15 cellular contexts compared by ENCODE assay signal in genomic region chr12:131735863-131736806, GRCh38. TPM values are rescaled to one million over a fixed set of nuclear protein-coding genes. Genes with fewer than 3 reads are reported as not detected.
DNase-seq lines count a peak whose midpoint lies in the region; ATAC-seq, FAIRE-seq and TF ChIP-seq lines count a peak whose summit lies in the region.
"Had no signal": no experiment of that assay in that cellular context is flagged by ENCODE, and none has a peak within 500 bp of the region (broad histone marks: within the 10 kb centered on the region; RNA-seq: fewer than 3 reads in every experiment).

No MANE protein-coding gene starts in this region.

- H3K4me1 ChIP-seq in HepG2 (ENCODE audit: insufficient read depth, low read length) (peaks cover 8% of the 10 kb centered on the region; the same call in 1 of the 2 replicates), right lobe of liver (no peaks in the 10 kb centered on the region), GM12878 (ENCODE audit: control insufficient read depth, insufficient read depth, low read length) (no peaks in the 10 kb centered on the region)
- H3K4me1 ChIP-seq: adrenal gland, colonic mucosa had no signal

- FAIRE-seq in HepG2 (lab: Jason Lieb, UNC) (no peak), GM12878 (lab: Jason Lieb, UNC) (no peak), urothelium cell line (lab: Jason Lieb, UNC) (no peak)
- FAIRE-seq: G401.6 had no signal

- in situ Hi-C loops in HepG2 (cut with HindIII; ENCODE audit: extremely low pct_ligation_motif_present, low pct_unique_long_range_greater_than_20kb), result no loop called here
- in situ Hi-C loops in GM12878 (cut with MboI), result no loop called here

- no peak for DNase-seq in HepG2 (ENCODE audit: low spot score)
- no peak for DNase-seq in right lobe of liver
- no peak for DNase-seq in GM12878 (ENCODE audit: low read depth, low spot score)
- peak; percentile 53 for DNase-seq in globus pallidus (ENCODE audit: low spot score)
- no peak for DNase-seq in activated CD8-positive, alpha-beta T cell treated with anti-CD3 and anti-CD28 coated beads, Interleukin-2, amount 10 ng/mL, durations not matched to agents 7 days and 5 days
- no peak for DNase-seq in urothelium cell line (ENCODE audit: low spot score)
- no peak for DNase-seq in COR-L47 (lab: John Stamatoyannopoulos, UW)
- DNase-seq: colonic mucosa, erythroblast, NCI-H146, NCI-H2227 treated with DMSO at 0.1 percent for 48 hours, retina had no signal

- H3K27ac Mint-ChIP-seq in activated CD8-positive, alpha-beta T cell treated with anti-CD3 and anti-CD28 coated beads, Interleukin-2, amount 10 ng/mL, durations not matched to agents 7 days and 5 days, result no peak overlapping the region

- SMC1A ChIA-PET in GM12878 (lab: Charles Lee; ENCODE audit: uncharacterized antibody, unreplicated experiment), result no interaction called here

- BruUV-seq in HepG2 (replicated peaks; lab: Mats Ljungman, UMichigan) (TSS peak; percentile 32), GM12878 (replicated peaks; lab: Mats Ljungman, UMichigan) (TSS peak; percentile 17)

- H3K4me2 ChIP-seq in HepG2 (ENCODE audit: low read depth, low read length) (no peak overlapping the region), GM12878 (ENCODE audit: control insufficient read depth, insufficient read depth) (no peak overlapping the region)

- H3K27ac ChIP-seq in HepG2 (ENCODE audit: extremely low read length, insufficient read depth, low read length) (no peak overlapping the region), right lobe of liver (no peak overlapping the region), GM12878 (ENCODE audit: control insufficient read depth, insufficient read depth) (no peak overlapping the region)
- H3K27ac ChIP-seq: adrenal gland, colonic mucosa had no signal

- peaks cover 27 to 61% of the 10 kb centered on the region in 2 experiments; a peak in 4 of 5 replicates for H3K36me3 ChIP-seq in HepG2 (replicated peaks in 1 of 2; ENCODE audit: control insufficient read depth in 1 of 2, insufficient read depth in 2 of 2, low read length in 2 of 2)
- peaks cover 0 to 50% (median 21%) of the 10 kb centered on the region in 4 donors for H3K36me3 ChIP-seq in right lobe of liver
- H3K36me3 ChIP-seq in GM12878 (ENCODE audit: control insufficient read depth in 2 of 2, insufficient read depth in 2 of 2, low read length in 1 of 2), result peaks cover 21 to 22% of the 10 kb centered on the region in 2 experiments; a peak in 3 of 4 replicates

- H3K9me3 ChIP-seq in HepG2 (ENCODE audit: low read length) (no peaks in the 10 kb centered on the region), right lobe of liver (no peaks in the 10 kb centered on the region), GM12878 (replicated peaks; ENCODE audit: control insufficient read depth, insufficient read depth, low read length) (no peaks in the 10 kb centered on the region)
- H3K9me3 ChIP-seq: adrenal gland, colonic mucosa had no signal

- intact Hi-C loops in HepG2 (cut with micrococcal nuclease; ENCODE audit: unreplicated experiment) (no loop called here), right lobe of liver (cut with DNase I) (no loop called here), GM12878 (cut with micrococcal nuclease; ENCODE audit: unreplicated experiment) (no loop called here)

- H4K20me1 ChIP-seq in HepG2 (ENCODE audit: insufficient read depth, low read length) (no peaks in the 10 kb centered on the region), GM12878 (ENCODE audit: control insufficient read depth, insufficient read depth) (no peaks in the 10 kb centered on the region)

- H2AFZ ChIP-seq in HepG2 (ENCODE audit: low read length) (no peak overlapping the region), GM12878 (ENCODE audit: control insufficient read depth, low read depth, low read length) (no peak overlapping the region)

- no peaks in the 10 kb centered on the region for H3K79me2 ChIP-seq in HepG2 (ENCODE audit: insufficient read depth, low read length)
- H3K79me2 ChIP-seq in GM12878 (ENCODE audit: control insufficient read depth, insufficient read depth, low read length), result no peaks in the 10 kb centered on the region

- TF ChIP-seq EP300 in HepG2 (IDR thresholded peaks at IDR 0.05; ENCODE audit: low read depth in 2 of 2, low read length in 2 of 2), result no peak
- no peak for TF ChIP-seq EP300 in HepG2 (CRISPR knock-in tag; IDR thresholded peaks at IDR 0.05; ENCODE audit: borderline replicate concordance)
- TF ChIP-seq EP300 in GM12878 (IDR thresholded peaks at IDR 0.05; ENCODE audit: borderline replicate concordance in 1 of 2, control insufficient read depth in 1 of 2, low read depth in 2 of 2, low read length in 2 of 2), result no peak

- POLR2A ChIA-PET in HepG2 (lab: Yijun Ruan, JAX), result no interaction called here
- POLR2A ChIA-PET in GM12878 (lab: Charles Lee), result no interaction called here
- POLR2A ChIA-PET in activated CD8-positive, alpha-beta T cell treated with anti-CD3 and anti-CD28 coated beads, Interleukin-2, amount 10 ng/mL, durations not matched to agents 7 days and 5 days (lab: Charles Lee), result no interaction called here

- no peak overlapping the region for H3K4me3 ChIP-seq in HepG2 (replicated peaks in 1 of 3; ENCODE audit: insufficient read depth in 1 of 3, low read depth in 2 of 3, low read length in 3 of 3)
- H3K4me3 ChIP-seq in right lobe of liver, result no peak overlapping the region
- H3K4me3 ChIP-seq in GM12878, result no peak overlapping the region
- H3K4me3 ChIP-seq: adrenal gland, colonic mucosa had no signal

- H3K4me3 Mint-ChIP-seq in activated CD8-positive, alpha-beta T cell treated with anti-CD3 and anti-CD28 coated beads, Interleukin-2, amount 10 ng/mL, durations not matched to agents 7 days and 5 days, result no peak overlapping the region

- RAD21 ChIA-PET in GM12878 (lab: Charles Lee; ENCODE audit: unreplicated experiment), result no interaction called here

- H3K9me3 Mint-ChIP-seq in activated CD8-positive, alpha-beta T cell treated with anti-CD3 and anti-CD28 coated beads, Interleukin-2, amount 10 ng/mL, durations not matched to agents 7 days and 5 days (ENCODE audit: insufficient read depth), result no peaks in the 10 kb centered on the region

- TF ChIP-seq POLR2A in HepG2 (IDR thresholded peaks at IDR 0.05; ENCODE audit: insufficient read depth in 1 of 2, low read depth in 2 of 2, low read length in 2 of 2), result no peak
- TF ChIP-seq POLR2A in right lobe of liver (IDR thresholded peaks at IDR 0.05), result no peak
- no peak for TF ChIP-seq POLR2A in GM12878 (IDR thresholded peaks at IDR 0.05; ENCODE audit: low read depth, low read length)

- WGBS in HepG2 (ENCODE audit: low lambda C conversion rate), result 96% methylated on average over 17 of the region's 17 CpGs
- WGBS in right lobe of liver (ENCODE audit: insufficient coverage, low coverage, low lambda C conversion rate, missing lambda C conversion rate), result 89% methylated on average over 9 of the region's 17 CpGs
- WGBS in GM12878 (ENCODE audit: insufficient coverage, insufficient replicate concordance, low lambda C conversion rate, missing lambda C conversion rate), result 97% methylated on average over 17 of the region's 17 CpGs

- ATAC-seq in HepG2 (no peak), right lobe of liver (no peak), GM12878 (no peak), GM19035 (IDR thresholded peaks at IDR 0.05; ENCODE audit: unreplicated experiment) (no peak)
- no peak for ATAC-seq in activated CD8-positive, alpha-beta T cell treated with anti-CD3 and anti-CD28 coated beads, Interleukin-2, amount 10 ng/mL, durations not matched to agents 7 days and 5 days

- TF ChIP-seq RAD21 in HepG2 (CRISPR knock-in tag; IDR thresholded peaks at IDR 0.05) (no peak), GM12878 (IDR thresholded peaks at IDR 0.05; ENCODE audit: insufficient read depth, low read depth, low read length) (no peak)

- H3K36me3 Mint-ChIP-seq in activated CD8-positive, alpha-beta T cell treated with anti-CD3 and anti-CD28 coated beads, Interleukin-2, amount 10 ng/mL, durations not matched to agents 7 days and 5 days (ENCODE audit: low read depth), result peaks cover 41% of the 10 kb centered on the region

- H3K27me3 Mint-ChIP-seq in activated CD8-positive, alpha-beta T cell treated with anti-CD3 and anti-CD28 coated beads, Interleukin-2, amount 10 ng/mL, durations not matched to agents 7 days and 5 days (ENCODE audit: low read depth), result no peaks in the 10 kb centered on the region

- H3K27me3 ChIP-seq in HepG2 (ENCODE audit: control insufficient read depth in 1 of 2, insufficient read depth in 2 of 2, low read length in 2 of 2) (no peaks in the 10 kb centered on the region), right lobe of liver (no peaks in the 10 kb centered on the region), GM12878 (replicated peaks in 1 of 2; ENCODE audit: control insufficient read depth in 2 of 2, insufficient read depth in 2 of 2, low read length in 1 of 2) (no peaks in the 10 kb centered on the region)
- H3K27me3 ChIP-seq: adrenal gland, colonic mucosa had no signal

- no peaks in the 10 kb centered on the region for H3K4me1 Mint-ChIP-seq in activated CD8-positive, alpha-beta T cell treated with anti-CD3 and anti-CD28 coated beads, Interleukin-2, amount 10 ng/mL, durations not matched to agents 7 days and 5 days (ENCODE audit: low read depth)

- H3K9ac ChIP-seq in HepG2 (ENCODE audit: insufficient read depth, low read depth, low read length) (no peak overlapping the region), GM12878 (ENCODE audit: control insufficient read depth, insufficient read depth, low read length) (no peak overlapping the region)

- TF ChIP-seq CTCF in HepG2 (CRISPR knock-in tag; IDR thresholded peaks at IDR 0.05), result no peak
- no peak for TF ChIP-seq CTCF in right lobe of liver (IDR thresholded peaks at IDR 0.05)
- TF ChIP-seq CTCF in GM12878 (IDR thresholded peaks at IDR 0.05 in 2 of 3, conservative IDR thresholded peaks at IDR 0.05 in 1 of 3; ENCODE audit: control insufficient read depth in 2 of 3, extremely low read depth in 1 of 3, insufficient read depth in 1 of 3, low read depth in 3 of 3, low read length in 3 of 3), result no peak

- CTCF ChIA-PET in HepG2 (lab: Yijun Ruan, JAX; ENCODE audit: low intra/inter-chr PET ratio, low total read pairs) (no interaction called here), GM12878 (lab: Yijun Ruan, JAX) (interaction anchor here (0.8 kb wide), 1 partner anchor 19 kb away, joined by 3 read pairs; no protein-coding TSS in a partner anchor)
- CTCF ChIA-PET in activated CD8-positive, alpha-beta T cell treated with anti-CD3 and anti-CD28 coated beads, Interleukin-2, amount 10 ng/mL, durations not matched to agents 7 days and 5 days (lab: Charles Lee), result interaction anchor here (0.8 kb wide), 1 partner anchor 40 kb away, joined by 3 read pairs; no protein-coding TSS in a partner anchor

RNA-seq across cellular contexts. Expression of gene SFSWAP, which starts 25.2 kb away (rescaled TPM):
- 17.5 and 27.7 TPM in 2 replicates for total RNA-seq in HepG2 (2016; rRNA removed; fragmentation: Illumina TruSeq; extraction: Trizol)
- 7.2 and 7.9 TPM in 2 replicates for total RNA-seq in HepG2 (2016; cell fraction: cytosol; rRNA removed; fragmentation: Illumina TruSeq; extraction: Trizol; ENCODE audit: low read depth)
- total RNA-seq in HepG2 (2016; cell fraction: insoluble cytoplasmic fraction; rRNA removed; fragmentation: Illumina TruSeq; extraction: Trizol), result 15.1 and 26.9 TPM in 2 replicates
- 10.8 and 11.0 TPM in 2 replicates for total RNA-seq in HepG2 (2016; cell fraction: membrane; rRNA removed; fragmentation: Illumina TruSeq; extraction: Trizol)
- 29.8 and 36.2 TPM in 2 replicates for total RNA-seq in HepG2 (2016; cell fraction: nucleus; rRNA removed; fragmentation: Illumina TruSeq; extraction: Trizol)
- 17.1 and 20.2 TPM in 2 replicates for polyA plus RNA-seq in HepG2 (2011; rRNA removed)
- 5.4 and 8.3 TPM in 2 replicates for polyA plus RNA-seq in HepG2 (2011; cell fraction: cytosol; rRNA removed)
- 141 and 195 TPM in 2 replicates for polyA plus RNA-seq in HepG2 (2011; cell fraction: nucleus; rRNA removed)
- polyA plus RNA-seq in HepG2 (2012), result 22.3 and 23.2 TPM in 2 replicates
- polyA plus RNA-seq in HepG2 (2016; cell fraction: cytosol; fragmentation: Illumina TruSeq; extraction: Trizol; ENCODE audit: low read depth), result 2.8 and 3.5 TPM in 2 replicates
- polyA plus RNA-seq in HepG2 (2016; cell fraction: insoluble cytoplasmic fraction; fragmentation: Illumina TruSeq; extraction: Trizol; ENCODE audit: low read depth), result 23.0 and 24.3 TPM in 2 replicates
- 6.0 and 8.0 TPM in 2 replicates for polyA plus RNA-seq in HepG2 (2016; cell fraction: membrane; fragmentation: Illumina TruSeq; extraction: Trizol; ENCODE audit: low read depth)
- polyA plus RNA-seq in HepG2 (2016; cell fraction: nucleus; fragmentation: Illumina TruSeq; extraction: Trizol; ENCODE audit: insufficient read depth, low read depth), result 58.2 and 63.9 TPM in 2 replicates
- polyA minus RNA-seq in HepG2 (2011; rRNA and poly(A)+ RNA removed; ENCODE audit: low replicate concordance), result 37.5 and 46.2 TPM in 2 replicates
- polyA minus RNA-seq in HepG2 (2011; cell fraction: cytosol; rRNA and poly(A)+ RNA removed), result 5.8 and 7.3 TPM in 2 replicates
- 47.1 and 67.0 TPM in 2 replicates for polyA minus RNA-seq in HepG2 (2011; cell fraction: nucleus; rRNA and poly(A)+ RNA removed)
- 10 to 100 TPM in 5 of 6 experiments, 1 to 10 TPM in 1; 9.8 to 20.2 (median 13.1) TPM for total RNA-seq in right lobe of liver
- 165 and 166 TPM in 2 replicates for total RNA-seq in GM12878 (2013; cell fraction: nucleolus; rRNA removed)
- 29.7 and 31.7 TPM in 2 replicates for total RNA-seq in GM12878 (2014; rRNA removed)
- 20.7 and 23.2 TPM in 2 replicates for total RNA-seq in GM12878 (2014; rRNA removed; fragmentation: Illumina TruSeq; extraction: Trizol)
- 44.1 and 48.6 TPM in 2 replicates for total RNA-seq in GM12878 (2021)
- polyA plus RNA-seq in GM12878 (2011; ENCODE audit: low read depth), result 10.3 TPM
- polyA plus RNA-seq in GM12878 (2011; rRNA removed), result 11.9 and 17.4 TPM in 2 replicates
- 11.7 and 19.0 TPM in 2 replicates for polyA plus RNA-seq in GM12878 (2011; cell fraction: cytosol; rRNA removed)
- polyA plus RNA-seq in GM12878 (2011; cell fraction: nucleus; rRNA removed), result 122 and 189 TPM in 2 replicates
- polyA plus RNA-seq in GM12878 (2012), result 19.7 and 22.3 TPM in 2 replicates
- polyA plus RNA-seq in GM12878 (2014; fragmentation: Illumina TruSeq; extraction: Trizol), result 28.4 and 33.2 TPM in 2 replicates
- 1 to 10 TPM; 1.8 to 4.2 TPM for polyA plus RNA-seq in GM12878 (2014; fragmentation: Nextera tagmentation; extraction: Ambion mirVana)
- polyA plus RNA-seq in GM12878 (2014; rRNA removed), result 31.9 and 35.7 TPM in 2 replicates
- 10 to 100 TPM; 24.2 to 25.8 TPM for polyA plus RNA-seq in GM12878 (2016; fragmentation: Nextera tagmentation; extraction: Ambion mirVana)
- polyA minus RNA-seq in GM12878 (2011; rRNA and poly(A)+ RNA removed), result 25.0 and 36.0 TPM in 2 replicates
- polyA minus RNA-seq in GM12878 (2011; cell fraction: cytosol; rRNA and poly(A)+ RNA removed), result 15.7 and 17.8 TPM in 2 replicates
- polyA minus RNA-seq in GM12878 (2011; cell fraction: nucleus; rRNA and poly(A)+ RNA removed), result 42.0 and 87.4 TPM in 2 replicates
- 10 to 100 TPM; 50.4 to 53.6 TPM for total RNA-seq in activated CD8-positive, alpha-beta T cell treated with anti-CD3 and anti-CD28 coated beads, Interleukin-2, amount 10 ng/mL, durations not matched to agents 7 days and 5 days
